2 cellular contexts compared by ENCODE assay signal in the genomic region with DNA sequence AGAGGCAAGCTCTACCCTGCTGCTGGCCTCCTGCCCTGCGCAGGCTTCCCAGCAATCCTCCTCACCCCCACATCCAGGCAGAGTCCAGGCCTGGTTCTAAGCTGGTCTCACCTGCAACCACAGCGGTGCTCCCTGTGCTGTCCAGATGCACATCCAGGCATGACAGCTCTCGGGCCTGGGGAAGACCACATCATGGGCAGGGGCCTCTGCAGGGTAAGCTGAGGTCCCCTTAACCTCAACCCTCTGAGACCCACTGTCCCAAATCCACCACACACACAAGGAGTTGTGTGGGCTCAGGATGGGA.
TF ChIP-seq lines count a peak whose summit lies in the region.

No MANE protein-coding gene starts in this region.

TF ChIP-seq in H1, 55 proteins besides CTCF, POLR2A, EP300 and RAD21:
- TF ChIP-seq CEBPB (IDR thresholded peaks at IDR 0.05; ENCODE audit: low read depth, low read length), result no peak
- no peak for TF ChIP-seq SP1 (IDR thresholded peaks at IDR 0.05; ENCODE audit: low read depth, low read length)
- no peak for TF ChIP-seq ATF3 (IDR thresholded peaks at IDR 0.05; ENCODE audit: insufficient read depth, low read depth, low read length)
- TF ChIP-seq TBP (IDR thresholded peaks at IDR 0.05; ENCODE audit: low read depth, low read length), result no peak
- TF ChIP-seq CHD2 (IDR thresholded peaks at IDR 0.05; ENCODE audit: low read length), result no peak
- no peak for TF ChIP-seq YY1 (IDR thresholded peaks at IDR 0.05; ENCODE audit: low read depth, low read length)

TF ChIP-seq in WTC11, 78 proteins besides CTCF, POLR2A, EP300 and RAD21:
- TF ChIP-seq ZBTB43 (CRISPR knock-in tag; IDR thresholded peaks at IDR 0.05) (no peak), ZNF121 (CRISPR knock-in tag; IDR thresholded peaks at IDR 0.05) (no peak), SMAD4 (CRISPR knock-in tag; IDR thresholded peaks at IDR 0.05) (no peak)
